Comparison of ENCODE assay signal across 10 cellular contexts in genomic region chr10:80541144-80541750, GRCh38. TPM values are rescaled to one million over a fixed set of nuclear protein-coding genes. Genes with fewer than 3 reads are reported as not detected.
DNase-seq lines count a peak whose midpoint lies in the region; ATAC-seq and TF ChIP-seq lines count a peak whose summit lies in the region.
"Had no signal": no experiment of that assay in that cellular context is flagged by ENCODE, and none has a peak within 500 bp of the region (broad histone marks: within the 10 kb centered on the region; RNA-seq: fewer than 3 reads in every experiment).

No MANE protein-coding gene starts in this region.

- no peaks in the 10 kb centered on the region for H3K36me3 ChIP-seq in lower lobe of right lung
- no peaks in the 10 kb centered on the region for H3K36me3 ChIP-seq in ascending aorta

- TF ChIP-seq CTCF in lower lobe of right lung (IDR thresholded peaks at IDR 0.05) (no peak), mesothelial cell of epicardium (IDR thresholded peaks at IDR 0.05; ENCODE audit: unreplicated experiment) (no peak), ascending aorta (IDR thresholded peaks at IDR 0.05) (no peak)

- POLR2A ChIA-PET in activated CD4-positive, alpha-beta memory T cell treated with anti-CD3 and anti-CD28 coated beads, Interleukin-2, amount 10 ng/mL, durations not matched to agents 7 days and 5 days (lab: Charles Lee), result interaction anchor here (1.2 kb wide), 1 partner anchor 130 kb away, joined by 3 read pairs; no protein-coding TSS in a partner anchor

- no peaks in the 10 kb centered on the region for H3K36me3 Mint-ChIP-seq in activated CD4-positive, alpha-beta memory T cell treated with anti-CD3 and anti-CD28 coated beads, Interleukin-2, amount 10 ng/mL, durations not matched to agents 7 days and 5 days (ENCODE audit: low read depth)
- H3K36me3 Mint-ChIP-seq in mesothelial cell of epicardium, result no peaks in the 10 kb centered on the region

- no peaks in the 10 kb centered on the region for H3K27me3 ChIP-seq in lower lobe of right lung (ENCODE audit: low read depth)
- no peaks in the 10 kb centered on the region for H3K27me3 ChIP-seq in ascending aorta

- peaks cover 25% of the 10 kb centered on the region for H3K4me1 Mint-ChIP-seq in activated CD4-positive, alpha-beta memory T cell treated with anti-CD3 and anti-CD28 coated beads, Interleukin-2, amount 10 ng/mL, durations not matched to agents 7 days and 5 days
- peaks cover 11% of the 10 kb centered on the region for H3K4me1 Mint-ChIP-seq in mesothelial cell of epicardium

- peak overlapping the region; percentile 57 for H3K27ac ChIP-seq in lower lobe of right lung
- H3K27ac ChIP-seq in ascending aorta, result no peak overlapping the region

- CTCF ChIA-PET in activated CD4-positive, alpha-beta memory T cell treated with anti-CD3 and anti-CD28 coated beads, Interleukin-2, amount 10 ng/mL, durations not matched to agents 7 days and 5 days (lab: Charles Lee), result interaction anchor here (0.6 to 1.5 kb wide), 3 partner anchors 65 to 159 kb away, joined by 3 to 6 read pairs (median 5); no protein-coding TSS in a partner anchor

- intact Hi-C loops in lower lobe of right lung (cut with DNase I), result no loop called here
- intact Hi-C loops in ascending aorta (cut with DNase I), result no loop called here

- H3K4me3 Mint-ChIP-seq in activated CD4-positive, alpha-beta memory T cell treated with anti-CD3 and anti-CD28 coated beads, Interleukin-2, amount 10 ng/mL, durations not matched to agents 7 days and 5 days, result no peak overlapping the region
- H3K4me3 Mint-ChIP-seq in mesothelial cell of epicardium, result no peak overlapping the region

- no peak overlapping the region for H3K27ac Mint-ChIP-seq in activated CD4-positive, alpha-beta memory T cell treated with anti-CD3 and anti-CD28 coated beads, Interleukin-2, amount 10 ng/mL, durations not matched to agents 7 days and 5 days
- no peak overlapping the region for H3K27ac Mint-ChIP-seq in mesothelial cell of epicardium

- H3K4me1 ChIP-seq in lower lobe of right lung (peaks cover 18% of the 10 kb centered on the region), ascending aorta (no peaks in the 10 kb centered on the region)

- peak overlapping the region; percentile 37 for H3K4me3 ChIP-seq in lower lobe of right lung
- no peak overlapping the region for H3K4me3 ChIP-seq in ascending aorta

- ATAC-seq in GM18858 (IDR thresholded peaks at IDR 0.05; ENCODE audit: unreplicated experiment), result peak; percentile 25
- peak; percentile 55 for ATAC-seq in GM21723 (IDR thresholded peaks at IDR 0.05; ENCODE audit: unreplicated experiment)
- ATAC-seq in HG03575 (IDR thresholded peaks at IDR 0.05; ENCODE audit: extremely low read depth, insufficient number of reproducible peaks, low FRiP score, unreplicated experiment), result peak; percentile 31
- peak; percentile 57 to 65 for ATAC-seq in lower lobe of right lung

- H3K27me3 Mint-ChIP-seq in activated CD4-positive, alpha-beta memory T cell treated with anti-CD3 and anti-CD28 coated beads, Interleukin-2, amount 10 ng/mL, durations not matched to agents 7 days and 5 days, result no peaks in the 10 kb centered on the region
- peaks cover 3% of the 10 kb centered on the region for H3K27me3 Mint-ChIP-seq in mesothelial cell of epicardium (ENCODE audit: low read depth)

- DNase-seq in lower lobe of right lung (no peak), mesothelial cell of epicardium (ENCODE audit: low spot score in 2 of 2, unreplicated experiment in 2 of 2) (no peak), H4 (ENCODE audit: low spot score) (no peak), ascending aorta (ENCODE audit: low spot score in 2 of 2) (no peak)
- DNase-seq in activated CD4-positive, alpha-beta memory T cell treated with anti-CD3 and anti-CD28 coated beads, Interleukin-2, amount 10 ng/mL, durations not matched to agents 7 days and 5 days, result no peak
- DNase-seq: NCI-H69 had no signal

- H3K9me3 ChIP-seq in lower lobe of right lung (no peaks in the 10 kb centered on the region), ascending aorta (no peaks in the 10 kb centered on the region)

- H3K9me3 Mint-ChIP-seq in activated CD4-positive, alpha-beta memory T cell treated with anti-CD3 and anti-CD28 coated beads, Interleukin-2, amount 10 ng/mL, durations not matched to agents 7 days and 5 days, result no peaks in the 10 kb centered on the region
- no peaks in the 10 kb centered on the region for H3K9me3 Mint-ChIP-seq in mesothelial cell of epicardium

RNA-seq across cellular contexts. Expression of gene SH2D4B, which starts 3.5 kb away (rescaled TPM):
- total RNA-seq in lower lobe of right lung (1.4 TPM), mesothelial cell of epicardium (0.27 to 0.29 TPM (median 0.27 TPM) in 3 replicates), ascending aorta (not detected)
- under 1 TPM; 0.13 to 0.15 TPM for total RNA-seq in activated CD4-positive, alpha-beta memory T cell treated with anti-CD3 and anti-CD28 coated beads, Interleukin-2, amount 10 ng/mL, durations not matched to agents 7 days and 5 days
- total RNA-seq in H4 (2014; rRNA removed; shearing (Covaris generic)), result not detected in 2 replicates
- total RNA-seq: fibroblast of villous mesenchyme had no signal
